Comparison of ENCODE assay signal across 9 cellular contexts in the genomic region with DNA sequence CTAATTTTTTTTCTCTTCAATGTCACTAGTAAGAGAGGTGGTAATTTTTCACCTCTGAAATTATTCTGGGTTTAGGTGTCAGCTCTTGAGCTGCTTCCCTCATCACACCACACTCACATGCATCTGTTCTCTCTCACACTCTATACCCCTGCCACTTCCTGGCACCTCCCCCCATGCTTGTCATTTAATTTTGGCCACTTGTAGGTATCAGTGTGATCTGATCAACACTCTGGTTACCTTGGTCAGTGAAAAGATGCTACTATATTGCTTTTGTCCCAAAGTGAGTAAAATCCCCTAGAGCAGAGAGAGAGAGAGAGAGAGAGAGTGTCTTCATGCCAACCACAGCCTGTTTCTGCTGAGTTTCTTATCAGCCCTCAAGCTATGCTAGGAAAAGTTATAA. TPM values are rescaled to one million over a fixed set of nuclear protein-coding genes. Genes with fewer than 3 reads are reported as not detected.
DNase-seq lines count a peak whose midpoint lies in the region; ATAC-seq and TF ChIP-seq lines count a peak whose summit lies in the region.
"Had no signal": no experiment of that assay in that cellular context is flagged by ENCODE, and none has a peak within 500 bp of the region (broad histone marks: within the 10 kb centered on the region; RNA-seq: fewer than 3 reads in every experiment).

No MANE protein-coding gene starts in this region.

- TF ChIP-seq CTCF in GM23338 (conservative IDR thresholded peaks at IDR 0.05; ENCODE audit: low read depth in 2 of 2) (no peak), lower lobe of right lung (IDR thresholded peaks at IDR 0.05) (no peak), mesothelial cell of epicardium (IDR thresholded peaks at IDR 0.05; ENCODE audit: unreplicated experiment) (no peak)

- ATAC-seq in GM18517 (IDR thresholded peaks at IDR 0.05; ENCODE audit: unreplicated experiment): peak; percentile 58
- ATAC-seq in GM23338: peak; percentile 60; the same call in 2 of the 3 replicates
- peak; percentile 57 to 71 for ATAC-seq in lower lobe of right lung

- H3K4me2 ChIP-seq in GM23338: no peak overlapping the region

- H3F3A ChIP-seq in GM23338 (replicated peaks; ENCODE audit: low read depth): no peaks in the 10 kb centered on the region

- H3K4me1 ChIP-seq in GM23338 (ENCODE audit: insufficient read depth) (peaks cover 14% of the 10 kb centered on the region), lower lobe of right lung (peaks cover 9% of the 10 kb centered on the region)

- H3K27me3 Mint-ChIP-seq in GM23338 (ENCODE audit: insufficient read depth, low read depth, poor library complexity) (peaks cover 5% of the 10 kb centered on the region), mesothelial cell of epicardium (ENCODE audit: low read depth) (no peaks in the 10 kb centered on the region)

- H3K9me2 ChIP-seq in GM23338 (ENCODE audit: insufficient read depth): no peaks in the 10 kb centered on the region

- H3K4me3 ChIP-seq in GM23338 (no peak overlapping the region), lower lobe of right lung (no peak overlapping the region)
- H3K4me3 ChIP-seq: SJSA1 had no signal

- H3K4me3 Mint-ChIP-seq in GM23338 (no peak overlapping the region), mesothelial cell of epicardium (no peak overlapping the region)

- H3K36me3 Mint-ChIP-seq in GM23338 (ENCODE audit: low read depth) (peaks cover 15% of the 10 kb centered on the region), mesothelial cell of epicardium (peaks cover 30% of the 10 kb centered on the region)

- H3K27me3 ChIP-seq in GM23338 (ENCODE audit: insufficient read depth): no peaks in the 10 kb centered on the region
- H3K27me3 ChIP-seq in lower lobe of right lung (ENCODE audit: low read depth): no peaks in the 10 kb centered on the region
- H3K27me3 ChIP-seq: SJSA1 had no signal

- H3K79me2 ChIP-seq in GM23338 (replicated peaks; ENCODE audit: insufficient read depth): no peaks in the 10 kb centered on the region

- intact Hi-C loops in lower lobe of right lung (cut with DNase I): no loop called here

- H3K9me3 Mint-ChIP-seq in GM23338 (no peaks in the 10 kb centered on the region), mesothelial cell of epicardium (no peaks in the 10 kb centered on the region)

- H3K9me3 ChIP-seq in lower lobe of right lung: no peaks in the 10 kb centered on the region
- H3K9me3 ChIP-seq: SJSA1 had no signal

- H3K27ac ChIP-seq in GM23338 (ENCODE audit: low read depth): no peak overlapping the region
- no peak overlapping the region for H3K27ac ChIP-seq in lower lobe of right lung
- H3K27ac ChIP-seq: SJSA1 had no signal

- H2AFZ ChIP-seq in GM23338: no peak overlapping the region

- DNase-seq in GM23338 (ENCODE audit: low spot score) (no peak), T-helper 1 cell (peak in 3 of 5 donors; percentile 31 to 49 (median 37)), lower lobe of right lung (no peak), 8988T (no peak), mesothelial cell of epicardium (ENCODE audit: low spot score in 2 of 2, unreplicated experiment in 2 of 2) (no peak), HK-2 (ENCODE audit: unreplicated experiment) (no peak), OCI-M1 (lab: John Stamatoyannopoulos, UW) (no peak)

- H3K36me3 ChIP-seq in GM23338 (ENCODE audit: insufficient read depth) (no peaks in the 10 kb centered on the region), lower lobe of right lung (peaks cover 69% of the 10 kb centered on the region)

- no peaks in the 10 kb centered on the region; the same call in 1 of the 2 replicates for H4K20me1 ChIP-seq in GM23338 (replicated peaks; ENCODE audit: insufficient read depth)

- H3K4me1 Mint-ChIP-seq in GM23338 (peaks cover 12% of the 10 kb centered on the region), mesothelial cell of epicardium (no peaks in the 10 kb centered on the region)

- peak overlapping the region; percentile 4; the same call in 1 of the 2 replicates for H3K27ac Mint-ChIP-seq in GM23338
- no peak overlapping the region for H3K27ac Mint-ChIP-seq in mesothelial cell of epicardium

TF ChIP-seq in GM23338, 12 proteins besides CTCF, POLR2A, EP300 and RAD21 (continues in another document):
- TF ChIP-seq NANOG (IDR thresholded peaks at IDR 0.05; ENCODE audit: borderline replicate concordance) (no peak), EZH2phosphoT487 (IDR thresholded peaks at IDR 0.05; ENCODE audit: unreplicated experiment) (no peak), EZH2 (IDR thresholded peaks at IDR 0.05; ENCODE audit: low read depth, unreplicated experiment) (no peak), POLR2AphosphoS5 (IDR thresholded peaks at IDR 0.05; ENCODE audit: low read depth) (no peak), ZNF114 (CRISPR knock-in tag; IDR thresholded peaks at IDR 0.05) (no peak)
- TF ChIP-seq, protein P1, sequence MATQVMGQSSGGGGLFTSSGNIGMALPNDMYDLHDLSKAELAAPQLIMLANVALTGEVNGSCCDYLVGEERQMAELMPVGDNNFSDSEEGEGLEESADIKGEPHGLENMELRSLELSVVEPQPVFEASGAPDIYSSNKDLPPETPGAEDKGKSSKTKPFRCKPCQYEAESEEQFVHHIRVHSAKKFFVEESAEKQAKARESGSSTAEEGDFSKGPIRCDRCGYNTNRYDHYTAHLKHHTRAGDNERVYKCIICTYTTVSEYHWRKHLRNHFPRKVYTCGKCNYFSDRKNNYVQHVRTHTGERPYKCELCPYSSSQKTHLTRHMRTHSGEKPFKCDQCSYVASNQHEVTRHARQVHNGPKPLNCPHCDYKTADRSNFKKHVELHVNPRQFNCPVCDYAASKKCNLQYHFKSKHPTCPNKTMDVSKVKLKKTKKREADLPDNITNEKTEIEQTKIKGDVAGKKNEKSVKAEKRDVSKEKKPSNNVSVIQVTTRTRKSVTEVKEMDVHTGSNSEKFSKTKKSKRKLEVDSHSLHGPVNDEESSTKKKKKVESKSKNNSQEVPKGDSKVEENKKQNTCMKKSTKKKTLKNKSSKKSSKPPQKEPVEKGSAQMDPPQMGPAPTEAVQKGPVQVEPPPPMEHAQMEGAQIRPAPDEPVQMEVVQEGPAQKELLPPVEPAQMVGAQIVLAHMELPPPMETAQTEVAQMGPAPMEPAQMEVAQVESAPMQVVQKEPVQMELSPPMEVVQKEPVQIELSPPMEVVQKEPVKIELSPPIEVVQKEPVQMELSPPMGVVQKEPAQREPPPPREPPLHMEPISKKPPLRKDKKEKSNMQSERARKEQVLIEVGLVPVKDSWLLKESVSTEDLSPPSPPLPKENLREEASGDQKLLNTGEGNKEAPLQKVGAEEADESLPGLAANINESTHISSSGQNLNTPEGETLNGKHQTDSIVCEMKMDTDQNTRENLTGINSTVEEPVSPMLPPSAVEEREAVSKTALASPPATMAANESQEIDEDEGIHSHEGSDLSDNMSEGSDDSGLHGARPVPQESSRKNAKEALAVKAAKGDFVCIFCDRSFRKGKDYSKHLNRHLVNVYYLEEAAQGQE (IDR thresholded peaks at IDR 0.05; ENCODE audit: unreplicated experiment): no peak

RNA-seq across cellular contexts. Expression of a gene that starts 42.5 kb away (rescaled TPM):
- 21.8 and 28.0 TPM in 2 replicates for total RNA-seq in GM23338 (2014; rRNA removed; shearing (Covaris generic))
- polyA plus RNA-seq in GM23338 (2016; fragmentation: Nextera tagmentation; extraction: Ambion mirVana): 19.0 and 21.2 TPM in 2 replicates
- total RNA-seq in lower lobe of right lung (27.1 TPM), mesothelial cell of epicardium (7.8 to 9.5 TPM (median 9.3 TPM) in 3 replicates)

Comparison
In these comparisons a context has a peak if more than half of its experiments do, and no peak if none do; other contexts are left out.
1. DNase-seq: peak in T-helper 1 cell (3 of 5); none in GM23338 (single experiment), lower lobe of right lung (single experiment), 8988T (single experiment), mesothelial cell of epicardium (0 of 2), HK-2 (single experiment) and OCI-M1 (single experiment).
2. Peak in every context shown above with its lines, with median percentiles within 50 percentile points of each other: ATAC-seq.